ENCODE assay signal across 16 cellular contexts in genomic region chr6:31870385-31870921, GRCh38. TPM values are rescaled to one million over a fixed set of nuclear protein-coding genes. Genes with fewer than 3 reads are reported as not detected.
DNase-seq lines count a peak whose midpoint lies in the region; ATAC-seq, FAIRE-seq and TF ChIP-seq lines count a peak whose summit lies in the region.
"Had no signal": no experiment of that assay in that cellular context is flagged by ENCODE, and none has a peak within 500 bp of the region (broad histone marks: within the 10 kb centered on the region; RNA-seq: fewer than 3 reads in every experiment).

No MANE protein-coding gene starts in this region.

- H3K27ac Mint-ChIP-seq in CD8-positive, alpha-beta T cell, result no peak overlapping the region
- H3K27ac Mint-ChIP-seq: activated CD8-positive, alpha-beta memory T cell treated with anti-CD3 and anti-CD28 coated beads, Interleukin-2, amount 10 ng/mL, durations not matched to agents 7 days and 5 days; activated naive CD8-positive, alpha-beta T cell treated with anti-CD3 and anti-CD28 coated beads for 36 hours; stimulated activated memory B cell treated with anti-CD40 and anti-IgM and Interleukin-4, amounts not matched to agents 10 μg/mL and 1 μg/mL and 100 μg/mL, for 72 hours had no signal

- no peak for TF ChIP-seq POLR2A in A549 (IDR thresholded peaks at IDR 0.05; ENCODE audit: low read length)

- H3K9ac ChIP-seq in SK-N-SH, result no peak overlapping the region

- WGBS in A549 (ENCODE audit: missing lambda C conversion rate), result 67% methylated on average over 1 of the region's 16 CpGs
- WGBS in SK-N-SH (ENCODE audit: low lambda C conversion rate), result 69% methylated on average over 13 of the region's 16 CpGs

- no peaks in the 10 kb centered on the region for H3F3A ChIP-seq in SK-N-SH (replicated peaks; ENCODE audit: insufficient read depth)

- no peaks in the 10 kb centered on the region for H3K9me3 ChIP-seq in A549
- no peaks in the 10 kb centered on the region for H3K9me3 ChIP-seq in SK-N-SH
- H3K9me3 ChIP-seq in CD8-positive, alpha-beta T cell (ENCODE audit: low read length), result no peaks in the 10 kb centered on the region

- no peak for TF ChIP-seq CTCF in A549 (IDR thresholded peaks at IDR 0.05)
- peak; percentile 28 for TF ChIP-seq CTCF in GM13977 (IDR thresholded peaks at IDR 0.05; ENCODE audit: extremely low read depth, insufficient read depth, missing control alignments)
- peak; percentile 13; the same call in 1 of the 2 replicates for TF ChIP-seq CTCF in SK-N-SH (IDR thresholded peaks at IDR 0.05)
- no peak for TF ChIP-seq CTCF in CD8-positive, alpha-beta T cell (IDR thresholded peaks at IDR 0.05)
- TF ChIP-seq CTCF in GM13976 (IDR thresholded peaks at IDR 0.05; ENCODE audit: borderline replicate concordance, control extremely low read depth, extremely low read depth, insufficient read depth, missing control alignments), result no peak

- TF ChIP-seq RAD21 in A549 (conservative IDR thresholded peaks at IDR 0.05 in 1 of 2, IDR thresholded peaks at IDR 0.05 in 1 of 2), result 0 out of 5 replicates have a peak, but pooled peaks of 1 of the 2 experiments have one; percentile 4
- TF ChIP-seq RAD21 in SK-N-SH (IDR thresholded peaks at IDR 0.05; ENCODE audit: low read length), result no peak

- H3K4me3 ChIP-seq in A549 (no peak overlapping the region), SK-N-SH (ENCODE audit: low read depth in 2 of 2, low read length in 1 of 2) (no peak overlapping the region)
- H3K4me3 ChIP-seq in CD8-positive, alpha-beta T cell (ENCODE audit: low read depth, low read length), result no peak overlapping the region

- no peak overlapping the region for H3K4me3 Mint-ChIP-seq in CD8-positive, alpha-beta T cell
- H3K4me3 Mint-ChIP-seq: activated CD8-positive, alpha-beta memory T cell treated with anti-CD3 and anti-CD28 coated beads, Interleukin-2, amount 10 ng/mL, durations not matched to agents 7 days and 5 days; activated naive CD8-positive, alpha-beta T cell treated with anti-CD3 and anti-CD28 coated beads for 36 hours; stimulated activated memory B cell treated with anti-CD40 and anti-IgM and Interleukin-4, amounts not matched to agents 10 μg/mL and 1 μg/mL and 100 μg/mL, for 72 hours had no signal

- H3K79me2 ChIP-seq in SK-N-SH (ENCODE audit: insufficient read depth), result no peaks in the 10 kb centered on the region

- peak; percentile 55 to 68; a peak in 4 of 6 replicates for ATAC-seq in A549
- no peak for ATAC-seq in CD8-positive, alpha-beta T cell
- ATAC-seq: activated CD8-positive, alpha-beta memory T cell treated with anti-CD3 and anti-CD28 coated beads, Interleukin-2, amount 10 ng/mL, durations not matched to agents 7 days and 5 days had no signal

- H2AFZ ChIP-seq in SK-N-SH (ENCODE audit: low read depth), result no peak overlapping the region

- no peaks in the 10 kb centered on the region for H3K36me3 Mint-ChIP-seq in CD8-positive, alpha-beta T cell
- H3K36me3 Mint-ChIP-seq: activated CD8-positive, alpha-beta memory T cell treated with anti-CD3 and anti-CD28 coated beads, Interleukin-2, amount 10 ng/mL, durations not matched to agents 7 days and 5 days; activated naive CD8-positive, alpha-beta T cell treated with anti-CD3 and anti-CD28 coated beads for 36 hours; stimulated activated memory B cell treated with anti-CD40 and anti-IgM and Interleukin-4, amounts not matched to agents 10 μg/mL and 1 μg/mL and 100 μg/mL, for 72 hours had no signal

- TF ChIP-seq EP300 in A549 (IDR thresholded peaks at IDR 0.05), result no peak
- TF ChIP-seq EP300 in SK-N-SH (IDR thresholded peaks at IDR 0.05; ENCODE audit: borderline replicate concordance in 1 of 2, low read depth in 1 of 2, low read length in 1 of 2), result no peak

- H3K27ac ChIP-seq in A549 (no peak overlapping the region), SK-N-SH (ENCODE audit: low read depth in 2 of 2, low read length in 1 of 2) (no peak overlapping the region)
- H3K27ac ChIP-seq in CD8-positive, alpha-beta T cell (ENCODE audit: low read depth, low read length), result no peak overlapping the region

- DNase-seq in A549 (ENCODE audit: low read depth in 1 of 2, low spot score in 1 of 2), result no peak
- DNase-seq in GM13977 (ENCODE audit: low spot score), result no peak
- no peak for DNase-seq in SK-N-SH
- DNase-seq in iPS-NIHi11 (ENCODE audit: low spot score), result peak; percentile 50
- DNase-seq in islet precursor cell, result no peak
- DNase-seq in CD8-positive, alpha-beta T cell, result no peak
- DNase-seq in GM13976 (ENCODE audit: low spot score), result no peak
- DNase-seq in effector CD4-positive, alpha-beta T cell, result no peak
- DNase-seq: activated CD8-positive, alpha-beta memory T cell treated with anti-CD3 and anti-CD28 coated beads, Interleukin-2, amount 10 ng/mL, durations not matched to agents 7 days and 5 days; activated naive CD8-positive, alpha-beta T cell treated with anti-CD3 and anti-CD28 coated beads for 36 hours; Kasumi-1; NCI-H2081 treated with DMSO at 0.1 percent for 48 hours; stimulated activated CD4-positive, alpha-beta T cell treated with anti-CD3 and anti-CD28 coated beads, Interleukin-2, amount 100 ng/mL, for 48 hours had no signal

- H3K27me3 Mint-ChIP-seq in CD8-positive, alpha-beta T cell (ENCODE audit: low read depth), result peaks cover 2% of the 10 kb centered on the region
- H3K27me3 Mint-ChIP-seq: activated CD8-positive, alpha-beta memory T cell treated with anti-CD3 and anti-CD28 coated beads, Interleukin-2, amount 10 ng/mL, durations not matched to agents 7 days and 5 days; progenitor cell of endocrine pancreas had no signal

- no peaks in the 10 kb centered on the region for H4K20me1 ChIP-seq in SK-N-SH (ENCODE audit: insufficient read depth)

- peaks cover 2% of the 10 kb centered on the region for H3K4me1 Mint-ChIP-seq in CD8-positive, alpha-beta T cell (ENCODE audit: low read depth)
- H3K4me1 Mint-ChIP-seq: activated naive CD8-positive, alpha-beta T cell treated with anti-CD3 and anti-CD28 coated beads for 36 hours; stimulated activated memory B cell treated with anti-CD40 and anti-IgM and Interleukin-4, amounts not matched to agents 10 μg/mL and 1 μg/mL and 100 μg/mL, for 72 hours had no signal

- H3K4me2 ChIP-seq in A549, result no peak overlapping the region
- H3K4me2 ChIP-seq in SK-N-SH, result no peak overlapping the region

- POLR2A ChIA-PET in A549 (lab: Yijun Ruan, JAX), result no interaction called here
- POLR2A ChIA-PET in SK-N-SH (lab: Yijun Ruan, JAX), result no interaction called here
- POLR2A ChIA-PET in CD8-positive, alpha-beta T cell (lab: Charles Lee), result no interaction called here

- H3K9me3 Mint-ChIP-seq in CD8-positive, alpha-beta T cell, result no peaks in the 10 kb centered on the region
- H3K9me3 Mint-ChIP-seq: activated naive CD8-positive, alpha-beta T cell treated with anti-CD3 and anti-CD28 coated beads for 36 hours; stimulated activated memory B cell treated with anti-CD40 and anti-IgM and Interleukin-4, amounts not matched to agents 10 μg/mL and 1 μg/mL and 100 μg/mL, for 72 hours had no signal

- CTCF ChIA-PET in A549 (lab: Yijun Ruan, JAX), result interaction anchor here (1.0 to 1.9 kb wide), 2 partner anchors 19 to 82 kb away, joined by 4 to 11 read pairs; no protein-coding TSS in a partner anchor
- CTCF ChIA-PET in SK-N-SH (lab: Yijun Ruan, JAX), result no interaction called here
- CTCF ChIA-PET in CD8-positive, alpha-beta T cell (lab: Charles Lee), result no interaction called here

- in situ Hi-C loops in GM13977 (cut with MboI; ENCODE audit: low pct_unique_long_range_greater_than_20kb, low sequenced_read_pairs, unreplicated experiment) (no loop called here), GM13976 (cut with MboI; ENCODE audit: low sequenced_read_pairs, unreplicated experiment) (no loop called here)

- H3K27me3 ChIP-seq in SK-N-SH (ENCODE audit: insufficient read depth), result no peaks in the 10 kb centered on the region
- no peaks in the 10 kb centered on the region for H3K27me3 ChIP-seq in CD8-positive, alpha-beta T cell (ENCODE audit: insufficient read depth, low read length)

- FAIRE-seq in A549 (lab: Jason Lieb, UNC), result no peak
- FAIRE-seq: colon had no signal

- no peaks in the 10 kb centered on the region for H3K9me2 ChIP-seq in SK-N-SH

- intact Hi-C loops in CD8-positive, alpha-beta T cell (cut with DNase I, micrococcal nuclease), result no loop called here

- H3K4me1 ChIP-seq in A549 (no peaks in the 10 kb centered on the region), SK-N-SH (ENCODE audit: control insufficient read depth in 1 of 2, insufficient read depth in 2 of 2, low read depth in 1 of 2, low read length in 1 of 2) (peaks cover 0 to 4% of the 10 kb centered on the region in 2 experiments; a peak in 1 of 4 replicates)
- H3K4me1 ChIP-seq in CD8-positive, alpha-beta T cell (ENCODE audit: insufficient read depth, low read length), result no peaks in the 10 kb centered on the region

- no peaks in the 10 kb centered on the region for H3K36me3 ChIP-seq in SK-N-SH (replicated peaks in 1 of 2; ENCODE audit: control insufficient read depth in 1 of 2, insufficient read depth in 2 of 2, low read length in 1 of 2)
- no peaks in the 10 kb centered on the region for H3K36me3 ChIP-seq in CD8-positive, alpha-beta T cell (ENCODE audit: insufficient read depth, low read length)

RNA-seq across cellular contexts. Expression of gene NEU1, which starts 7.8 kb away (rescaled TPM):
- polyA plus RNA-seq in A549 (2011; rRNA removed) (15.8 and 20.6 TPM in 2 replicates), A549 (2017; fragmentation: RNase III; extraction: RNeasy Plus Mini Kit Qiagen cat#74134 plus additional on column Dnase treatment) (12.8 to 19.2 TPM (median 16.0 TPM) in 3 replicates), SK-N-SH (2012; rRNA removed) (42.2 and 43.0 TPM in 2 replicates)
- polyA plus RNA-seq in A549 (2012; cell fraction: cytosol; rRNA removed), result 14.4 and 16.9 TPM in 2 replicates
- polyA plus RNA-seq in A549 (2012; cell fraction: nucleus; rRNA removed), result 18.6 and 20.0 TPM in 2 replicates
- polyA minus RNA-seq in A549 (2011; rRNA and poly(A)+ RNA removed), result 13.0 and 16.0 TPM in 2 replicates
- 26.4 and 32.7 TPM in 2 replicates for polyA plus RNA-seq in SK-N-SH (2012; cell fraction: cytosol; rRNA removed)
- 31.9 and 35.3 TPM in 2 replicates for polyA plus RNA-seq in SK-N-SH (2012; cell fraction: nucleus; rRNA removed)
- total RNA-seq in CD8-positive, alpha-beta T cell, result 10 to 100 TPM; 30.0 to 30.2 TPM

RNA-seq across cellular contexts. Expression of gene SLC44A4, which starts 8.3 kb away (rescaled TPM):
- polyA plus RNA-seq in A549 (2011; rRNA removed) (0.24 and 0.27 TPM in 2 replicates), A549 (2017; fragmentation: RNase III; extraction: RNeasy Plus Mini Kit Qiagen cat#74134 plus additional on column Dnase treatment) (not detected in 3 replicates), SK-N-SH (2012; rRNA removed) (0.26 and 0.49 TPM in 2 replicates)
- polyA plus RNA-seq in A549 (2012; cell fraction: cytosol; rRNA removed), result 0.05 and 0.12 TPM in 2 replicates
- 0.16 and 0.39 TPM in 2 replicates for polyA plus RNA-seq in A549 (2012; cell fraction: nucleus; rRNA removed)
- polyA minus RNA-seq in A549 (2011; rRNA and poly(A)+ RNA removed), result 0.17 and 0.24 TPM in 2 replicates
- polyA plus RNA-seq in SK-N-SH (2012; cell fraction: cytosol; rRNA removed), result 0.18 and 0.26 TPM in 2 replicates
- polyA plus RNA-seq in SK-N-SH (2012; cell fraction: nucleus; rRNA removed), result 0.40 and 0.66 TPM in 2 replicates
- total RNA-seq in CD8-positive, alpha-beta T cell, result under 1 TPM in 1 of 2 experiments, not detected in 1; 0.42 TPM
- total RNA-seq: activated CD8-positive, alpha-beta memory T cell treated with anti-CD3 and anti-CD28 coated beads, Interleukin-2, amount 10 ng/mL, durations not matched to agents 7 days and 5 days had no signal

RNA-seq across cellular contexts. Expression of gene EHMT2, which starts 27.0 kb away (rescaled TPM):
- polyA plus RNA-seq in A549 (2011; rRNA removed), result 15.4 and 16.4 TPM in 2 replicates
- 52.0 and 56.0 TPM in 2 replicates for polyA plus RNA-seq in A549 (2012; cell fraction: cytosol; rRNA removed)
- 121 and 158 TPM in 2 replicates for polyA plus RNA-seq in A549 (2012; cell fraction: nucleus; rRNA removed)
- polyA plus RNA-seq in A549 (2017; fragmentation: RNase III; extraction: RNeasy Plus Mini Kit Qiagen cat#74134 plus additional on column Dnase treatment), result 27.0 to 32.3 TPM (median 30.9 TPM) in 3 replicates
- polyA minus RNA-seq in A549 (2011; rRNA and poly(A)+ RNA removed), result 30.7 and 36.5 TPM in 2 replicates
- 50.1 and 72.0 TPM in 2 replicates for polyA plus RNA-seq in SK-N-SH (2012; rRNA removed)
- polyA plus RNA-seq in SK-N-SH (2012; cell fraction: cytosol; rRNA removed), result 25.3 and 39.7 TPM in 2 replicates
- 209 and 212 TPM in 2 replicates for polyA plus RNA-seq in SK-N-SH (2012; cell fraction: nucleus; rRNA removed)
- 10 to 100 TPM; 30.2 to 33.7 TPM for total RNA-seq in CD8-positive, alpha-beta T cell

RNA-seq across cellular contexts. Expression of gene ZBTB12, which starts 31.4 kb away (rescaled TPM):
- polyA plus RNA-seq in A549 (2011; rRNA removed) (2.2 and 2.9 TPM in 2 replicates), A549 (2017; fragmentation: RNase III; extraction: RNeasy Plus Mini Kit Qiagen cat#74134 plus additional on column Dnase treatment) (8.4 to 10.1 TPM (median 10.0 TPM) in 3 replicates), SK-N-SH (2012; rRNA removed) (8.3 and 8.4 TPM in 2 replicates)
- 4.6 and 6.8 TPM in 2 replicates for polyA plus RNA-seq in A549 (2012; cell fraction: cytosol; rRNA removed)
- 3.6 and 5.4 TPM in 2 replicates for polyA plus RNA-seq in A549 (2012; cell fraction: nucleus; rRNA removed)
- 3.2 and 6.5 TPM in 2 replicates for polyA minus RNA-seq in A549 (2011; rRNA and poly(A)+ RNA removed)
- 4.5 and 8.4 TPM in 2 replicates for polyA plus RNA-seq in SK-N-SH (2012; cell fraction: cytosol; rRNA removed)
- polyA plus RNA-seq in SK-N-SH (2012; cell fraction: nucleus; rRNA removed), result 4.9 and 7.0 TPM in 2 replicates
- total RNA-seq in CD8-positive, alpha-beta T cell, result under 1 TPM in 1 of 2 experiments, not detected in 1; 0.27 TPM

RNA-seq across cellular contexts. Expression of gene HSPA1B, which starts 42.9 kb away (rescaled TPM):
- polyA plus RNA-seq in A549 (2011; rRNA removed), result 52.7 and 70.6 TPM in 2 replicates
- polyA plus RNA-seq in A549 (2012; cell fraction: cytosol; rRNA removed), result 142 and 160 TPM in 2 replicates
- polyA plus RNA-seq in A549 (2012; cell fraction: nucleus; rRNA removed), result 253 and 414 TPM in 2 replicates
- polyA plus RNA-seq in A549 (2017; fragmentation: RNase III; extraction: RNeasy Plus Mini Kit Qiagen cat#74134 plus additional on column Dnase treatment), result 56.7 to 125 TPM (median 98.6 TPM) in 3 replicates
- polyA minus RNA-seq in A549 (2011; rRNA and poly(A)+ RNA removed), result 59.4 and 75.7 TPM in 2 replicates
- 52.4 and 96.3 TPM in 2 replicates for polyA plus RNA-seq in SK-N-SH (2012; rRNA removed)
- 52.5 and 64.0 TPM in 2 replicates for polyA plus RNA-seq in SK-N-SH (2012; cell fraction: cytosol; rRNA removed)
- 58.0 and 64.5 TPM in 2 replicates for polyA plus RNA-seq in SK-N-SH (2012; cell fraction: nucleus; rRNA removed)
- total RNA-seq in CD8-positive, alpha-beta T cell, result 1 to 10 TPM; 4.9 to 5.2 TPM

Comparison
In these comparisons a context has a peak if more than half of its experiments do, and no peak if none do; other contexts are left out.
1. CTCF ChIP-seq: peak in GM13977 (single experiment) and SK-N-SH (single experiment); none in A549 (single experiment), CD8-positive, alpha-beta T cell (single experiment) and GM13976 (single experiment).
2. Of the 12 proteins assayed by ChIP-seq in both A549 and SK-N-SH: peak only in A549: none; only in SK-N-SH: CTCF; in both: none; in neither: 10; mixed calls (peak in some experiments, not most) for 1.